Comparison of ENCODE assay signal across 8 cellular contexts in the genomic region with DNA sequence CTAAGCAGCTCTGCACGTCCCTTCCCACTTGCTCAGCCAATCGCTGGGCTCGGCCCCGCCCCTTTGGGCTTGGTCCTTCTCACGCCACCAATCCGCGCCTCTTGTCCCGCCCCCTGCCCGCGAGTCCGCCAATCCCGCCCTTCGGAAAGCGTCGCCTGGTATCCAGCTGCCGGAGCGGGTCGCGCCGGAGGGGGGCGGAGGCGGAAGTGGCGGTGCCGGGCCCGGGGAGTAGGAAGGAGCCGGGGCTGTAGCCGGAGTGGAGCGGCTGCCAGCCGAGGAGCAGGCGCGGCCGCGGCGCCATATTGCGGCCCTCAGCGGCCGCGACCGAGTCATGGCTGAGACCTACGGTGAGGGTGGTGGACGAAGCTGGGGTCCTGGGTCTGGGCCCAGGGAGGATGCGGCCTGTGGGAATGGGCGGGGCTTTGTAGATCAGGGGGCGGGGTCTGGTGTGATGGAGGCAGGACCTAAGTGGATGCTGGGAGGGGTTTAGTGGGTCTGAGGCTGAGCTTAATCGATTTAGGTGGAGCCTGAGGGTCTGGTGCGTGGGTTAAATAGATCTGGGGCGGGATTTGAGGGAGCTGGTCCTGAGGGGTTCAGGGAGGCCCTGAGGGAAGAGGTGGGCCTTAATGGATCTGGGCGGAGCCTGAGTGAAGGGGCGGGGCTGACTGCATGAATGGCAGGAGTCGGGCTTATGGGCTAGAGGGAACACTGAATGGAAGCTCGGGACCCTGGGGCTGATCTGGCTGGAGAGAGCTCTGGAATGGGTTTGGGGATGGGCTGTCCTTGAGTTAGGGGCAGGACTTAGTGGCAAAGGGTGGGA. TPM values are rescaled to one million over a fixed set of nuclear protein-coding genes. Genes with fewer than 3 reads are reported as not detected.
DNase-seq lines count a peak whose midpoint lies in the region; ATAC-seq and TF ChIP-seq lines count a peak whose summit lies in the region.

A gene with protein sequence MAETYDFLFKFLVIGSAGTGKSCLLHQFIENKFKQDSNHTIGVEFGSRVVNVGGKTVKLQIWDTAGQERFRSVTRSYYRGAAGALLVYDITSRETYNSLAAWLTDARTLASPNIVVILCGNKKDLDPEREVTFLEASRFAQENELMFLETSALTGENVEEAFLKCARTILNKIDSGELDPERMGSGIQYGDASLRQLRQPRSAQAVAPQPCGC (plus strand): TSS at position 203 of the 820 bp plus-strand sequence. CDS start 129 bp downstream, at position 332.

- H3K4me2 ChIP-seq in OCI-LY3 (ENCODE audit: low read length) = peak within 1 kb of the TSS; percentile 93

- H3K79me2 ChIP-seq in OCI-LY3 (ENCODE audit: low read length) = 0 out of 2 replicates have a peak, but pooled peaks cover 3% of the 10 kb centered on the region

- peak within 1 kb of the TSS; percentile 99 for H3K9ac ChIP-seq in OCI-LY3 (ENCODE audit: low read length)

- H3K4me3 Mint-ChIP-seq in endothelial cell (ENCODE audit: unreplicated experiment) = peak within 1 kb of the TSS; percentile 89

- H3K27me3 Mint-ChIP-seq in endothelial cell (ENCODE audit: unreplicated experiment) = peaks cover 11% of the 10 kb centered on the region

- peaks cover 27% of the 10 kb centered on the region for H3K4me1 ChIP-seq in OCI-LY3 (ENCODE audit: low read length)

- peaks cover 19% of the 10 kb centered on the region for H3K4me1 Mint-ChIP-seq in endothelial cell (ENCODE audit: unreplicated experiment)

- peak within 1 kb of the TSS; percentile 96 for H3K27ac ChIP-seq in OCI-LY3 (ENCODE audit: low read length)

- H2AFZ ChIP-seq in OCI-LY3 (ENCODE audit: low read depth, low read length) = peak within 1 kb of the TSS; percentile 33; the same call in 1 of the 2 replicates

- H4K20me1 ChIP-seq in OCI-LY3 (ENCODE audit: insufficient read depth, low read length) = no peaks in the 10 kb centered on the region

- no peaks in the 10 kb centered on the region for H3K9me3 Mint-ChIP-seq in endothelial cell (ENCODE audit: unreplicated experiment)

- TF ChIP-seq CTCF in OCI-LY3 (IDR thresholded peaks at IDR 0.05; ENCODE audit: low read depth, low read length) = no peak
- no peak for TF ChIP-seq CTCF in endothelial cell (IDR thresholded peaks at IDR 0.05; ENCODE audit: unreplicated experiment)

- H3K27me3 ChIP-seq in OCI-LY3 (ENCODE audit: low read depth, low read length) = no peaks in the 10 kb centered on the region

- H3K4me3 ChIP-seq in OCI-LY3 (ENCODE audit: low read length) = peak within 1 kb of the TSS; percentile 84

- peak within 1 kb of the TSS; percentile 76 for H3K27ac Mint-ChIP-seq in endothelial cell (ENCODE audit: unreplicated experiment)

- peaks cover 3% of the 10 kb centered on the region for H3K36me3 ChIP-seq in OCI-LY3 (replicated peaks; ENCODE audit: low read depth, low read length)

- peaks cover 6% of the 10 kb centered on the region for H3K36me3 Mint-ChIP-seq in endothelial cell (ENCODE audit: low read depth, unreplicated experiment)

- H3K9me3 ChIP-seq in OCI-LY3 (ENCODE audit: insufficient read depth, low read length) = no peaks in the 10 kb centered on the region

- peak; percentile 61 for ATAC-seq in GM21515 (IDR thresholded peaks at IDR 0.05; ENCODE audit: unreplicated experiment)

- DNase-seq in D341Med (ENCODE audit: low spot score) (peak; percentile 95), HuH-7 (ENCODE audit: low spot score) (peak; percentile 97), endothelial cell (ENCODE audit: low spot score) (peak; percentile 100), midbrain (lab: John Stamatoyannopoulos, UW) (peak; percentile 99)
- DNase-seq in activated CD8-positive, alpha-beta memory T cell treated with anti-CD3 and anti-CD28 coated beads, Interleukin-2, amount 50 U/mL, for 48 hours = peak; percentile 99
- DNase-seq in stimulated activated CD8-positive, alpha-beta memory T cell treated with anti-CD3 and anti-CD28 coated beads, Interleukin-2, amount 100 ng/mL, for 1 hour (ENCODE audit: low read depth in 2 of 2) = peak; percentile 99

RNA-seq across cellular contexts. Expression of the gene that starts here (rescaled TPM):
- total RNA-seq in endothelial cell (ENCODE audit: unreplicated experiment) = 29.2 TPM

Comparison
In these comparisons a context has a peak if more than half of its experiments do, and no peak if none do; other contexts are left out.
1. Peak in every context shown above with its lines: DNase-seq, ATAC-seq, H3K4me3 ChIP-seq and H3K27ac ChIP-seq.